Comparison of ENCODE assay signal across 8 cellular contexts in the genomic region with DNA sequence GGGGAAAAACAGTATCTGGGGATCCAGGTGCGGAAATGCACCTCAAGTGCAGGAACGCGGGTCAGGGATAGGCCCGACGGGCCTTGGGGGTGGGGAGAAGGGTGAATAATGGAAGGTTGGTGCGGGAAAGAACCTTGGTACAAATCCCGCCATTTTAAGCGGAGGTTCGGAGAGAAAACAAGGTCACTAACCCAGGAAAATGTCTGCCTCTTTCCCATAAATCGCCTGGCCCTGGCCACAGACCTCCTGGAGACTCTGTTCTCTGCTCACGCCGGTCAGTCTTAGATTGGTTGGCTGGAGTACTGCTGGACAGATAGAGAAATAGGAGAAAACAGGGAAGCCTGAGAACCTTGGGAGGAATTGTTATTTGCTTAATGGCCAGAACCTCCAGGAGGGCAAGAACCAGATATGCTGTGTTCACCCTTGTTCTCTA. TPM values are rescaled to one million over a fixed set of nuclear protein-coding genes. Genes with fewer than 3 reads are reported as not detected.
A peak's percentile ranks its signal among the peaks of the same experiment; 100 is the strongest.
DNase-seq lines count a peak whose midpoint lies in the region; ATAC-seq and TF ChIP-seq lines count a peak whose summit lies in the region.

No MANE protein-coding gene starts in this region.

- no peaks in the 10 kb centered on the region for H3K9me3 Mint-ChIP-seq in WTC11

- no peaks in the 10 kb centered on the region for H3K27me3 ChIP-seq in SK-N-SH (ENCODE audit: insufficient read depth)
- H3K27me3 ChIP-seq in heart right ventricle = no peaks in the 10 kb centered on the region

- H3K4me1 ChIP-seq in SK-N-SH (ENCODE audit: control insufficient read depth in 1 of 2, insufficient read depth in 2 of 2, low read depth in 1 of 2, low read length in 1 of 2) (peaks cover 12 to 13% of the 10 kb centered on the region in 2 experiments; a peak in 3 of 4 replicates), heart right ventricle (peaks cover 0 to 80% (median 36%) of the 10 kb centered on the region in 9 donors)

- CTCF ChIA-PET in SK-N-SH (lab: Yijun Ruan, JAX) (interaction anchor here (1.0 kb wide), 3 partner anchors 25 to 198 kb away, joined by 3 to 4 read pairs (median 3); a partner anchor contains a TSS), WTC11 (lab: Charles Lee) (no interaction called here)

- H3K79me2 ChIP-seq in SK-N-SH (ENCODE audit: insufficient read depth) = peaks cover 37% of the 10 kb centered on the region

- H3K4me2 ChIP-seq in SK-N-SH = peak overlapping the region; percentile 79

- H3K27ac Mint-ChIP-seq in WTC11 = peak overlapping the region; percentile 99

- peaks cover 2% of the 10 kb centered on the region; the same call in 1 of the 2 replicates for H3K27me3 Mint-ChIP-seq in WTC11 (ENCODE audit: low read depth)

- H3K9me3 ChIP-seq in SK-N-SH = no peaks in the 10 kb centered on the region
- no peaks in the 10 kb centered on the region for H3K9me3 ChIP-seq in heart right ventricle

- WGBS in SK-N-SH (ENCODE audit: low lambda C conversion rate) = 96% methylated on average over 12 of the region's 12 CpGs
- 51 to 55% methylated on average over 12 of the region's 12 CpGs for WGBS in heart right ventricle, 2 donors

- TF ChIP-seq EP300 in SK-N-SH (IDR thresholded peaks at IDR 0.05; ENCODE audit: borderline replicate concordance in 1 of 2, low read depth in 1 of 2, low read length in 1 of 2) = no peak

- H3K27ac ChIP-seq in SK-N-SH (ENCODE audit: low read depth in 2 of 2, low read length in 1 of 2) (peak overlapping the region; percentile 91 to 96; a peak in 3 of 4 replicates), heart right ventricle (peak overlapping the region; percentile 91 to 100 (median 99))

- H2AFZ ChIP-seq in SK-N-SH (ENCODE audit: low read depth) = peak overlapping the region; percentile 91

- intact Hi-C loops in heart right ventricle (cut with DNase I) (loop anchor here in 4 of 10 donors (5.0 to 10.0 kb wide), 6 partner anchors 181 to 654 kb away; a partner anchor contains a TSS), sciatic nerve (cut with DNase I) (no loop called here)

- no peak for TF ChIP-seq CTCF in SK-N-SH (IDR thresholded peaks at IDR 0.05)
- TF ChIP-seq CTCF in WTC11 (IDR thresholded peaks at IDR 0.05) = no peak
- no peak for TF ChIP-seq CTCF in heart right ventricle (IDR thresholded peaks at IDR 0.05)

- TF ChIP-seq RAD21 in SK-N-SH (IDR thresholded peaks at IDR 0.05; ENCODE audit: low read length) = no peak

- no peak for TF ChIP-seq POLR2A in GM18505 (IDR thresholded peaks at IDR 0.05; ENCODE audit: borderline replicate concordance, extremely low read depth, insufficient read depth, insufficient read length)

- H3F3A ChIP-seq in SK-N-SH (replicated peaks; ENCODE audit: insufficient read depth) = peaks cover 32% of the 10 kb centered on the region

- POLR2A ChIA-PET in SK-N-SH (lab: Yijun Ruan, JAX) = interaction anchor here (2.8 to 3.2 kb wide), 2 partner anchors 25 to 177 kb away, joined by 15 to 20 read pairs; a partner anchor contains a TSS
- POLR2A ChIA-PET in WTC11 (lab: Charles Lee) = interaction anchor here (1.0 to 2.8 kb wide), 3 partner anchors 26 to 177 kb away, joined by 3 to 25 read pairs (median 3); a partner anchor contains a TSS

- peak overlapping the region; percentile 84 for H3K4me3 Mint-ChIP-seq in WTC11

- H3K36me3 Mint-ChIP-seq in WTC11 = no peaks in the 10 kb centered on the region; the same call in 1 of the 2 replicates

- ATAC-seq in SK-N-SH treated with all-trans-retinoic acid at 6 μM for 48 hours (no peak), WTC11 (peak; percentile 38), heart right ventricle (peak in 3 of 8 donors; percentile 1 to 25 (median 16)), sciatic nerve (peak; percentile 33), GM18505 (IDR thresholded peaks at IDR 0.05; ENCODE audit: unreplicated experiment) (no peak), HG02938 (IDR thresholded peaks at IDR 0.05; ENCODE audit: unreplicated experiment) (no peak)

- no peak overlapping the region; a peak in 1 of 4 replicates for H3K4me3 ChIP-seq in SK-N-SH (ENCODE audit: low read depth in 2 of 2, low read length in 1 of 2)
- H3K4me3 ChIP-seq in heart right ventricle = peak overlapping the region; percentile 48 to 85 (median 72)

- no peak for DNase-seq in SK-N-SH
- DNase-seq in WTC11 (ENCODE audit: low spot score) = no peak
- peak in 1 of 2 donors; percentile 28 for DNase-seq in heart right ventricle
- DNase-seq in sciatic nerve (ENCODE audit: low spot score) = no peak
- DNase-seq in ACHN = no peak

- H3K36me3 ChIP-seq in SK-N-SH (replicated peaks in 1 of 2; ENCODE audit: control insufficient read depth in 1 of 2, insufficient read depth in 2 of 2, low read length in 1 of 2) (peaks cover 4 to 7% of the 10 kb centered on the region in 2 experiments), heart right ventricle (no peaks in the 10 kb centered on the region)

- no peaks in the 10 kb centered on the region for H3K9me2 ChIP-seq in SK-N-SH

- peaks cover 4% of the 10 kb centered on the region; the same call in 1 of the 2 replicates for H4K20me1 ChIP-seq in SK-N-SH (ENCODE audit: insufficient read depth)

- peaks cover 35% of the 10 kb centered on the region for H3K4me1 Mint-ChIP-seq in WTC11

- H3K9ac ChIP-seq in SK-N-SH = no peak overlapping the region; the same call in 1 of the 2 replicates

- in situ Hi-C loops in ACHN (cut with HindIII; ENCODE audit: low pct_ligation_motif_present, low pct_unique_long_range_greater_than_20kb, low sequenced_read_pairs) = no loop called here

TF ChIP-seq in SK-N-SH, 30 proteins besides CTCF, POLR2A, EP300 and RAD21:
- TF ChIP-seq ELF1 (IDR thresholded peaks at IDR 0.05) (no peak), GATA2 (CRISPR knock-in tag; IDR thresholded peaks at IDR 0.05) (no peak), MEF2A (IDR thresholded peaks at IDR 0.05; ENCODE audit: borderline replicate concordance, low read depth) (no peak), TAF1 (IDR thresholded peaks at IDR 0.05; ENCODE audit: borderline replicate concordance, low read depth, low read length) (0 out of 2 replicates have a peak, but pooled peaks have one; percentile 2)

TF ChIP-seq in SK-N-SH treated with all-trans-retinoic acid at 6 μM for 48 hours, 23 proteins besides CTCF, POLR2A, EP300 and RAD21 (continues in another document):
- TF ChIP-seq, protein P1, sequence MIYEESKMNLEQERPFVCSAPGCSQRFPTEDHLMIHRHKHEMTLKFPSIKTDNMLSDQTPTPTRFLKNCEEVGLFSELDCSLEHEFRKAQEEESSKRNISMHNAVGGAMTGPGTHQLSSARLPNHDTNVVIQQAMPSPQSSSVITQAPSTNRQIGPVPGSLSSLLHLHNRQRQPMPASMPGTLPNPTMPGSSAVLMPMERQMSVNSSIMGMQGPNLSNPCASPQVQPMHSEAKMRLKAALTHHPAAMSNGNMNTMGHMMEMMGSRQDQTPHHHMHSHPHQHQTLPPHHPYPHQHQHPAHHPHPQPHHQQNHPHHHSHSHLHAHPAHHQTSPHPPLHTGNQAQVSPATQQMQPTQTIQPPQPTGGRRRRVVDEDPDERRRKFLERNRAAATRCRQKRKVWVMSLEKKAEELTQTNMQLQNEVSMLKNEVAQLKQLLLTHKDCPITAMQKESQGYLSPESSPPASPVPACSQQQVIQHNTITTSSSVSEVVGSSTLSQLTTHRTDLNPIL (CRISPR knock-in tag; IDR thresholded peaks at IDR 0.05; ENCODE audit: low read depth) = no peak
- TF ChIP-seq OSR1 (CRISPR knock-in tag; IDR thresholded peaks at IDR 0.05) (no peak), ISL1 (CRISPR knock-in tag; IDR thresholded peaks at IDR 0.05) (no peak)

RNA-seq across cellular contexts. Expression of a gene that starts 0.9 kb away (rescaled TPM):
- polyA plus RNA-seq in SK-N-SH (2012; rRNA removed) (13.5 and 17.2 TPM in 2 replicates), heart right ventricle (10 to 100 TPM; 32.8 to 35.7 TPM)
- polyA plus RNA-seq in SK-N-SH (2012; cell fraction: cytosol; rRNA removed) = 19.8 and 23.0 TPM in 2 replicates
- polyA plus RNA-seq in SK-N-SH (2012; cell fraction: nucleus; rRNA removed) = 8.3 and 19.9 TPM in 2 replicates
- total RNA-seq in WTC11 (2021) (57.0 to 69.6 TPM (median 61.9 TPM) in 3 replicates), heart right ventricle (100 to 1,000 TPM in 1 of 10 donors, 10 to 100 TPM in 9; 63.2 to 102 (median 77.3) TPM), sciatic nerve (97.4 TPM)

RNA-seq across cellular contexts. Expression of a gene that starts 25.6 kb away (rescaled TPM):
- polyA plus RNA-seq in SK-N-SH (2012; rRNA removed) (36.2 and 46.3 TPM in 2 replicates), heart right ventricle (10 to 100 TPM; 21.7 to 23.2 TPM)
- 57.4 and 70.0 TPM in 2 replicates for polyA plus RNA-seq in SK-N-SH (2012; cell fraction: cytosol; rRNA removed)
- polyA plus RNA-seq in SK-N-SH (2012; cell fraction: nucleus; rRNA removed) = 34.4 and 36.3 TPM in 2 replicates
- total RNA-seq in WTC11 (2021) (22.9 to 28.4 TPM (median 25.8 TPM) in 3 replicates), heart right ventricle (10 to 100 TPM; 19.7 to 38.7 (median 30.3) TPM), sciatic nerve (42.8 TPM)

RNA-seq across cellular contexts. Expression of a gene that starts 46.8 kb away (rescaled TPM):
- polyA plus RNA-seq in SK-N-SH (2012; rRNA removed) = 7.3 and 8.3 TPM in 2 replicates
- 7.9 and 8.3 TPM in 2 replicates for polyA plus RNA-seq in SK-N-SH (2012; cell fraction: cytosol; rRNA removed)
- 3.8 and 4.3 TPM in 2 replicates for polyA plus RNA-seq in SK-N-SH (2012; cell fraction: nucleus; rRNA removed)
- 1.1 to 1.9 TPM (median 1.4 TPM) in 3 replicates for total RNA-seq in WTC11 (2021)
- 1 to 10 TPM; 1.3 to 5.7 (median 3.2) TPM for total RNA-seq in heart right ventricle
- polyA plus RNA-seq in heart right ventricle = 1 to 10 TPM; 2.3 to 2.9 TPM
- total RNA-seq in sciatic nerve = 9.1 TPM

Comparison
In these comparisons a context has a peak if more than half of its experiments do, and no peak if none do; other contexts are left out.
1. H3K4me3 ChIP-seq: peak in heart right ventricle (10 of 10); none in SK-N-SH (0 of 2).
2. ATAC-seq: peak in WTC11 (single experiment) and sciatic nerve (single experiment); none in SK-N-SH treated with all-trans-retinoic acid at 6 μM for 48 hours (single experiment), GM18505 (single experiment) and HG02938 (single experiment).